ENCODE assay signal across 8 cellular contexts in genomic region chr20:53622247-53623114, GRCh38. TPM values are rescaled to one million over a fixed set of nuclear protein-coding genes. Genes with fewer than 3 reads are reported as not detected.
DNase-seq lines count a peak whose midpoint lies in the region; ATAC-seq, FAIRE-seq and TF ChIP-seq lines count a peak whose summit lies in the region.

No MANE protein-coding gene starts in this region.

- ATAC-seq in GM21360 (IDR thresholded peaks at IDR 0.05; ENCODE audit: unreplicated experiment) = no peak
- no peak for ATAC-seq in GM19023 (IDR thresholded peaks at IDR 0.05; ENCODE audit: unreplicated experiment)

- no peak for TF ChIP-seq POLR2A in GM12891 (IDR thresholded peaks at IDR 0.05; ENCODE audit: low read depth, low read length)

- H3K4me1 ChIP-seq in muscle layer of duodenum (ENCODE audit: control insufficient read depth in 1 of 2, insufficient read depth in 2 of 2, low read length in 2 of 2) = peaks cover 14 to 15% of the 10 kb centered on the region in 2 donors

- peak; percentile 54 for FAIRE-seq in GM12891 (lab: Jason Lieb, UNC)

- H3K27me3 ChIP-seq in muscle layer of duodenum (ENCODE audit: low read depth, low read length) = no peaks in the 10 kb centered on the region

- H3K9me3 ChIP-seq in muscle layer of duodenum (ENCODE audit: control insufficient read depth in 1 of 2, low read length in 2 of 2) = no peaks in the 10 kb centered on the region

- H3K36me3 ChIP-seq in muscle layer of duodenum (ENCODE audit: control insufficient read depth in 1 of 2, insufficient read depth in 2 of 2, low read length in 2 of 2) = no peaks in the 10 kb centered on the region

- no peak for DNase-seq in GM12891 (ENCODE audit: insufficient read length, low spot score)
- DNase-seq in NCI-H82 treated with DMSO at 0.1 percent for 48 hours (lab: John Stamatoyannopoulos, UW; ENCODE audit: unreplicated experiment) = peak; percentile 31
- DNase-seq in cerebellar cortex (ENCODE audit: low spot score) = peak; percentile 36
- DNase-seq in GM03348 (ENCODE audit: low spot score) = no peak
- no peak for DNase-seq in NCI-H1436 (lab: John Stamatoyannopoulos, UW)

- H3K27ac ChIP-seq in muscle layer of duodenum (ENCODE audit: low read length) = peak overlapping the region; percentile 93

- H3K4me3 ChIP-seq in muscle layer of duodenum (ENCODE audit: low read depth in 1 of 2, low read length in 2 of 2) = peak overlapping the region in 1 of 2 donors; percentile 43

TF ChIP-seq in GM12891, 5 proteins besides CTCF, POLR2A, EP300 and RAD21:
- no peak for TF ChIP-seq PAX5 (IDR thresholded peaks at IDR 0.05; ENCODE audit: insufficient read depth, low read length, severe bottlenecking)
- TF ChIP-seq TAF1 (IDR thresholded peaks at IDR 0.05; ENCODE audit: low read depth, low read length) = no peak; the same call in 1 of the 2 replicates
- no peak for TF ChIP-seq POLR2AphosphoS5 (IDR thresholded peaks at IDR 0.05; ENCODE audit: low read depth, low read length)
- no peak for TF ChIP-seq POU2F2 (IDR thresholded peaks at IDR 0.05; ENCODE audit: low read depth, low read length)
- TF ChIP-seq SPI1 (IDR thresholded peaks at IDR 0.05; ENCODE audit: low read depth, low read length) = peak; percentile 86
TF ChIP-seq in GM12891: peak in this region for 1.

RNA-seq across cellular contexts. Expression of gene ZNF217, which starts 28.8 kb away (rescaled TPM):
- polyA plus RNA-seq in GM12891 (2012; ENCODE audit: low read depth, missing spikeins) = 19.2 TPM

Comparison
In these comparisons a context has a peak if more than half of its experiments do, and no peak if none do; other contexts are left out.
1. DNase-seq: peak in NCI-H82 treated with DMSO at 0.1 percent for 48 hours (single experiment) and cerebellar cortex (single experiment); none in GM12891 (single experiment), GM03348 (single experiment) and NCI-H1436 (single experiment).